26 cellular contexts compared by ENCODE assay signal in genomic region chr22:39631381-39631780, GRCh38.
"Had no signal": no experiment of that assay in that cellular context is flagged by ENCODE, and none has a peak within 500 bp of the region (broad histone marks: within the 10 kb centered on the region; RNA-seq: fewer than 3 reads in every experiment).

No MANE protein-coding gene starts in this region.

- H3K36me3 ChIP-seq: brain microvascular endothelial cell, cardiac muscle cell, Peyer's patch, SJSA1 had no signal

- H3K4me3 ChIP-seq: cardiac muscle cell, Peyer's patch, SJSA1 had no signal

- H3K27ac ChIP-seq: brain microvascular endothelial cell, cardiac muscle cell, Peyer's patch, RWPE1, SJSA1 had no signal

- H3K9me3 ChIP-seq: Peyer's patch, SJSA1 had no signal

- H3K27me3 ChIP-seq: cardiac muscle cell, Peyer's patch, SJSA1 had no signal

- H3K4me3 Mint-ChIP-seq: activated CD4-positive, alpha-beta memory T cell treated with anti-CD3 and anti-CD28 coated beads for 36 hours; activated CD4-positive, alpha-beta T cell treated with anti-CD3 and anti-CD28 coated beads, Interleukin-2, amount 10 ng/mL, durations not matched to agents 7 days and 5 days; activated naive CD8-positive, alpha-beta T cell treated with anti-CD3 and anti-CD28 coated beads, Interleukin-2, amount 50 U/mL, for 24 hours; activated T-cell treated with anti-CD3 and anti-CD28 coated beads, Interleukin-2, amount 50 U/mL, for 72 hours; WTC11 had no signal

- DNase-seq: activated CD4-positive, alpha-beta memory T cell treated with anti-CD3 and anti-CD28 coated beads for 36 hours; activated CD4-positive, alpha-beta T cell treated with anti-CD3 and anti-CD28 coated beads, Interleukin-2, amount 10 ng/mL, durations not matched to agents 7 days and 5 days; activated CD4-positive, CD25-positive, alpha-beta regulatory T cell treated with anti-CD3 and anti-CD28 coated beads, Interleukin-2, amount 50 U/mL, for 72 hours; activated CD8-positive, alpha-beta memory T cell treated with anti-CD3 and anti-CD28 coated beads for 24 hours; activated naive CD8-positive, alpha-beta T cell treated with anti-CD3 and anti-CD28 coated beads, Interleukin-2, amount 50 U/mL, for 24 hours; activated T-cell treated with anti-CD3 and anti-CD28 coated beads, Interleukin-2, amount 50 U/mL, for 72 hours; amniotic stem cell; brain microvascular endothelial cell; Karpas-422; MM.1S; NCI-H1105; NCI-H1436; NCI-H1694 treated with DMSO at 0.1 percent for 48 hours; NCI-H2029 treated with DMSO at 0.1 percent for 48 hours; NCI-H510A treated with DMSO at 0.1 percent for 48 hours; NCI-H69; Peyer's patch; SHP77; SW 1271 had no signal

- FAIRE-seq: astrocyte had no signal

- H3K4me1 ChIP-seq: Peyer's patch had no signal

- H3K9me3 Mint-ChIP-seq: activated CD4-positive, alpha-beta memory T cell treated with anti-CD3 and anti-CD28 coated beads for 36 hours; activated CD4-positive, alpha-beta T cell treated with anti-CD3 and anti-CD28 coated beads, Interleukin-2, amount 10 ng/mL, durations not matched to agents 7 days and 5 days; activated naive CD4-positive, alpha-beta T cell treated with anti-CD3 and anti-CD28 coated beads, Interleukin-2, amount 50 U/mL, for 72 hours; activated naive CD8-positive, alpha-beta T cell treated with anti-CD3 and anti-CD28 coated beads, Interleukin-2, amount 50 U/mL, for 24 hours; activated T-cell treated with anti-CD3 and anti-CD28 coated beads, Interleukin-2, amount 50 U/mL, for 72 hours had no signal

- ATAC-seq: activated naive CD4-positive, alpha-beta T cell treated with anti-CD3 and anti-CD28 coated beads, Interleukin-2, amount 50 U/mL, for 72 hours; activated naive CD8-positive, alpha-beta T cell treated with anti-CD3 and anti-CD28 coated beads, Interleukin-2, amount 50 U/mL, for 24 hours; activated T-cell treated with anti-CD3 and anti-CD28 coated beads, Interleukin-2, amount 50 U/mL, for 72 hours; SK-N-SH treated with all-trans-retinoic acid at 6 μM for 48 hours; WTC11 had no signal

- H3K27ac Mint-ChIP-seq: activated CD4-positive, alpha-beta memory T cell treated with anti-CD3 and anti-CD28 coated beads for 36 hours; activated CD4-positive, alpha-beta T cell treated with anti-CD3 and anti-CD28 coated beads, Interleukin-2, amount 10 ng/mL, durations not matched to agents 7 days and 5 days; activated naive CD4-positive, alpha-beta T cell treated with anti-CD3 and anti-CD28 coated beads, Interleukin-2, amount 50 U/mL, for 72 hours; activated naive CD8-positive, alpha-beta T cell treated with anti-CD3 and anti-CD28 coated beads, Interleukin-2, amount 50 U/mL, for 24 hours; activated T-cell treated with anti-CD3 and anti-CD28 coated beads, Interleukin-2, amount 50 U/mL, for 72 hours; WTC11 had no signal

- H3K36me3 Mint-ChIP-seq: activated CD4-positive, alpha-beta memory T cell treated with anti-CD3 and anti-CD28 coated beads for 36 hours; activated naive CD4-positive, alpha-beta T cell treated with anti-CD3 and anti-CD28 coated beads, Interleukin-2, amount 50 U/mL, for 72 hours; WTC11 had no signal
